In genomic region chr3:25568525-25569078, GRCh38 we compare ENCODE assay signal across 23 cellular contexts.
DNase-seq lines count a peak whose midpoint lies in the region; ATAC-seq and TF ChIP-seq lines count a peak whose summit lies in the region.
"Had no signal": no experiment of that assay in that cellular context is flagged by ENCODE, and none has a peak within 500 bp of the region (broad histone marks: within the 10 kb centered on the region; RNA-seq: fewer than 3 reads in every experiment).

No MANE protein-coding gene starts in this region.

- H3K27ac Mint-ChIP-seq in mesothelial cell of epicardium (peak overlapping the region; percentile 85), endothelial cell (ENCODE audit: unreplicated experiment) (no peak overlapping the region)
- H3K27ac Mint-ChIP-seq: CD4-positive, CD25-positive, alpha-beta regulatory T cell; HFFc6 had no signal

- no peaks in the 10 kb centered on the region for H3K27me3 Mint-ChIP-seq in mesothelial cell of epicardium (ENCODE audit: low read depth)
- H3K27me3 Mint-ChIP-seq in endothelial cell (ENCODE audit: unreplicated experiment) = peaks cover 5% of the 10 kb centered on the region
- H3K27me3 Mint-ChIP-seq: CD4-positive, CD25-positive, alpha-beta regulatory T cell had no signal

- peaks cover 0 to 30% (median 10%) of the 10 kb centered on the region in 12 donors for H3K4me1 ChIP-seq in heart left ventricle

- peak overlapping the region in 6 of 12 donors; percentile 10 to 59 (median 22) for H3K27ac ChIP-seq in heart left ventricle
- H3K27ac ChIP-seq in dorsolateral prefrontal cortex = no peak overlapping the region
- H3K27ac ChIP-seq: HL-60 had no signal

- DNase-seq in ecto neural progenitor cell (ENCODE audit: low spot score) (peak; percentile 29), heart left ventricle (peak in 1 of 5 donors; percentile 36), mesothelial cell of epicardium (ENCODE audit: low spot score in 2 of 2, unreplicated experiment in 2 of 2) (no peak), NCI-H524 (lab: John Stamatoyannopoulos, UW) (no peak), endothelial cell (ENCODE audit: low spot score) (no peak), dorsolateral prefrontal cortex (no peak), NCI-H2107 treated with DMSO at 0.1 percent for 48 hours (lab: John Stamatoyannopoulos, UW; ENCODE audit: unreplicated experiment) (no peak)
- DNase-seq: ACHN; AML-193; CD4-positive, CD25-positive, alpha-beta regulatory T cell; DMS153; GF-D8; H7; HFFc6; Kasumi-1; MG63; NCI-H1048; NCI-H146; NCI-H2029 treated with DMSO at 0.1 percent for 48 hours; NCI-H2171 treated with DMSO at 0.1 percent for 48 hours; NCI-H748 treated with DMSO at 0.1 percent for 48 hours; RPMI8226 had no signal

- 73 to 80% (median 74%) methylated on average over 6 to 10 of the region's 10 CpGs for WGBS in heart left ventricle, 4 donors

- H3K36me3 Mint-ChIP-seq in mesothelial cell of epicardium = peaks cover 48% of the 10 kb centered on the region
- H3K36me3 Mint-ChIP-seq in endothelial cell (ENCODE audit: low read depth, unreplicated experiment) = no peaks in the 10 kb centered on the region
- H3K36me3 Mint-ChIP-seq: CD4-positive, CD25-positive, alpha-beta regulatory T cell had no signal

- TF ChIP-seq CTCF in heart left ventricle (IDR thresholded peaks at IDR 0.05) (no peak), mesothelial cell of epicardium (IDR thresholded peaks at IDR 0.05; ENCODE audit: unreplicated experiment) (no peak), endothelial cell (IDR thresholded peaks at IDR 0.05; ENCODE audit: unreplicated experiment) (no peak), dorsolateral prefrontal cortex (IDR thresholded peaks at IDR 0.05 in 54 of 56, conservative IDR thresholded peaks at IDR 0.05 in 2 of 56; ENCODE audit: low read depth in 1 of 56, partially characterized antibody in 56 of 56) (no peak)

- intact Hi-C loops in heart left ventricle (cut with DNase I) (no loop called here), dorsolateral prefrontal cortex (cut with DNase I) (no loop called here)

- no peak for TF ChIP-seq POLR2A in heart left ventricle (IDR thresholded peaks at IDR 0.05)

- no peaks in the 10 kb centered on the region for H3K9me3 Mint-ChIP-seq in mesothelial cell of epicardium
- no peaks in the 10 kb centered on the region for H3K9me3 Mint-ChIP-seq in endothelial cell (ENCODE audit: unreplicated experiment)
- H3K9me3 Mint-ChIP-seq: CD4-positive, CD25-positive, alpha-beta regulatory T cell; HFFc6 had no signal

- H3K4me3 Mint-ChIP-seq in mesothelial cell of epicardium = no peak overlapping the region
- no peak overlapping the region for H3K4me3 Mint-ChIP-seq in endothelial cell (ENCODE audit: unreplicated experiment)
- H3K4me3 Mint-ChIP-seq: CD4-positive, CD25-positive, alpha-beta regulatory T cell; HFFc6 had no signal

- H3K36me3 ChIP-seq in heart left ventricle = peaks cover 0 to 25% (median 4%) of the 10 kb centered on the region in 9 donors
- H3K36me3 ChIP-seq: MG63 had no signal

- H3K4me3 ChIP-seq in heart left ventricle (no peak overlapping the region), dorsolateral prefrontal cortex (no peak overlapping the region)
- H3K4me3 ChIP-seq: MG63 had no signal

- no peaks in the 10 kb centered on the region for H3K9me3 ChIP-seq in heart left ventricle
- H3K9me3 ChIP-seq: MG63 had no signal

- peak; percentile 59 to 73 (median 67) for ATAC-seq in heart left ventricle

- H3K4me1 Mint-ChIP-seq in mesothelial cell of epicardium = peaks cover 8% of the 10 kb centered on the region
- peaks cover 5% of the 10 kb centered on the region for H3K4me1 Mint-ChIP-seq in endothelial cell (ENCODE audit: unreplicated experiment)
- H3K4me1 Mint-ChIP-seq: CD4-positive, CD25-positive, alpha-beta regulatory T cell had no signal

- H3K27me3 ChIP-seq in heart left ventricle (no peaks in the 10 kb centered on the region), dorsolateral prefrontal cortex (no peaks in the 10 kb centered on the region)
- H3K27me3 ChIP-seq: MG63 had no signal
